15 cellular contexts compared by ENCODE assay signal in genomic region chr3:47469616-47470015, GRCh38. TPM values are rescaled to one million over a fixed set of nuclear protein-coding genes. Genes with fewer than 3 reads are reported as not detected.
DNase-seq lines count a peak whose midpoint lies in the region; ATAC-seq and TF ChIP-seq lines count a peak whose summit lies in the region.
"Had no signal": no experiment of that assay in that cellular context is flagged by ENCODE, and none has a peak within 500 bp of the region (broad histone marks: within the 10 kb centered on the region; RNA-seq: fewer than 3 reads in every experiment).

No MANE protein-coding gene starts in this region.

- H3K9me3 ChIP-seq in mucosa of descending colon, result no peaks in the 10 kb centered on the region
- H3K9me3 ChIP-seq: SJCRH30 had no signal

- TF ChIP-seq CTCF in AG09309 (IDR thresholded peaks at IDR 0.05; ENCODE audit: control insufficient read depth, insufficient read depth, low read depth, low read length, missing control alignments), result no peak
- TF ChIP-seq CTCF in cardiac fibroblast (IDR thresholded peaks at IDR 0.05; ENCODE audit: low read depth, low read length), result no peak
- no peak for TF ChIP-seq CTCF in mucosa of descending colon (IDR thresholded peaks at IDR 0.05)

- peaks cover 12% of the 10 kb centered on the region for H3K4me1 ChIP-seq in mucosa of descending colon (ENCODE audit: low read depth)
- H3K4me1 ChIP-seq: SJCRH30 had no signal

- H3K36me3 Mint-ChIP-seq in stimulated activated memory B cell treated with anti-CD40 and anti-IgM and Interleukin-4, amounts not matched to agents 10 μg/mL and 1 μg/mL and 100 μg/mL, for 72 hours, result peaks cover 27% of the 10 kb centered on the region

- DNase-seq in AG09309 (ENCODE audit: low read depth) (peak; percentile 18), cardiac fibroblast (ENCODE audit: low read depth in 2 of 2) (peak; percentile 6 to 38), fibroblast of the conjunctiva (ENCODE audit: low read depth) (peak; percentile 74), mucosa of descending colon (peak in 1 of 3 donors; percentile 19), left ventricle myocardium superior (no peak)
- DNase-seq: DMS153, MV-4-11, NCI-H1436 treated with DMSO at 0.1 percent for 48 hours, NCI-H226, NCI-H526, OCI-M1, SJCRH30 had no signal

- peaks cover 7% of the 10 kb centered on the region for H3K9me3 Mint-ChIP-seq in stimulated activated memory B cell treated with anti-CD40 and anti-IgM and Interleukin-4, amounts not matched to agents 10 μg/mL and 1 μg/mL and 100 μg/mL, for 72 hours

- intact Hi-C loops in mucosa of descending colon (cut with DNase I, micrococcal nuclease) (loop anchor here in 1 of 2 donors (10.0 kb wide), 1 partner anchor 45 kb away; no protein-coding TSS in a partner anchor), left ventricle myocardium superior (cut with micrococcal nuclease) (loop anchor here (10.0 kb wide), 1 partner anchor 45 kb away; no protein-coding TSS in a partner anchor)

- no peaks in the 10 kb centered on the region for H3K36me3 ChIP-seq in mucosa of descending colon (ENCODE audit: low read depth)
- H3K36me3 ChIP-seq: SJCRH30 had no signal

- H3K4me3 ChIP-seq in AG09309 (ENCODE audit: control insufficient read depth, low read depth, low read length), result no peak overlapping the region
- H3K4me3 ChIP-seq in cardiac fibroblast (replicated peaks in 1 of 2; ENCODE audit: low read depth in 2 of 2, low read length in 2 of 2), result no peak overlapping the region
- no peak overlapping the region for H3K4me3 ChIP-seq in mucosa of descending colon
- H3K4me3 ChIP-seq: SJCRH30 had no signal

- H3K4me3 Mint-ChIP-seq in stimulated activated memory B cell treated with anti-CD40 and anti-IgM and Interleukin-4, amounts not matched to agents 10 μg/mL and 1 μg/mL and 100 μg/mL, for 72 hours, result no peak overlapping the region

- H3K4me1 Mint-ChIP-seq in stimulated activated memory B cell treated with anti-CD40 and anti-IgM and Interleukin-4, amounts not matched to agents 10 μg/mL and 1 μg/mL and 100 μg/mL, for 72 hours, result peaks cover 42% of the 10 kb centered on the region

- ATAC-seq in mucosa of descending colon (peak; percentile 67), left ventricle myocardium superior (no peak), HG03432 (IDR thresholded peaks at IDR 0.05; ENCODE audit: unreplicated experiment) (no peak), GM21515 (IDR thresholded peaks at IDR 0.05; ENCODE audit: unreplicated experiment) (no peak)
- no peak for ATAC-seq in stimulated activated memory B cell treated with anti-CD40 and anti-IgM and Interleukin-4, amounts not matched to agents 10 μg/mL and 1 μg/mL and 100 μg/mL, for 72 hours

- no peaks in the 10 kb centered on the region for H3K27me3 Mint-ChIP-seq in stimulated activated memory B cell treated with anti-CD40 and anti-IgM and Interleukin-4, amounts not matched to agents 10 μg/mL and 1 μg/mL and 100 μg/mL, for 72 hours

- no peak overlapping the region for H3K27ac Mint-ChIP-seq in stimulated activated memory B cell treated with anti-CD40 and anti-IgM and Interleukin-4, amounts not matched to agents 10 μg/mL and 1 μg/mL and 100 μg/mL, for 72 hours

RNA-seq across cellular contexts. Expression of gene SCAP, which starts 6.1 kb away (rescaled TPM):
- total RNA-seq in mucosa of descending colon, result 100 to 1,000 TPM; 107 to 151 (median 115) TPM
- 53.0 TPM for total RNA-seq in left ventricle myocardium superior

RNA-seq across cellular contexts. Expression of gene ELP6, which starts 43.9 kb away (rescaled TPM):
- total RNA-seq in mucosa of descending colon, result 10 to 100 TPM; 21.2 to 26.9 (median 25.9) TPM
- total RNA-seq in left ventricle myocardium superior, result 18.5 TPM
